In genomic region chr4:87961993-87962791, GRCh38 we compare ENCODE assay signal across 18 cellular contexts. TPM values are rescaled to one million over a fixed set of nuclear protein-coding genes. Genes with fewer than 3 reads are reported as not detected.
A peak's percentile ranks its signal among the peaks of the same experiment; 100 is the strongest.
DNase-seq lines count a peak whose midpoint lies in the region; ATAC-seq and TF ChIP-seq lines count a peak whose summit lies in the region.
"Had no signal": no experiment of that assay in that cellular context is flagged by ENCODE, and none has a peak within 500 bp of the region (broad histone marks: within the 10 kb centered on the region; RNA-seq: fewer than 3 reads in every experiment).

No MANE protein-coding gene starts in this region.

- H4K5ac ChIP-seq in mesendoderm (ENCODE audit: low read length) = no peak overlapping the region

- no peak overlapping the region for H2BK120ac ChIP-seq in mesendoderm (ENCODE audit: low read depth, low read length)

- H3K4me3 ChIP-seq in mesendoderm (ENCODE audit: low read length) = no peak overlapping the region
- H3K4me3 ChIP-seq: sigmoid colon, SJCRH30, vagina had no signal

- no peak overlapping the region for H3K18ac ChIP-seq in mesendoderm (ENCODE audit: low read length)

- H3K9ac ChIP-seq in mesendoderm (ENCODE audit: low read length) = no peak overlapping the region

- H3K27me3 ChIP-seq in mesendoderm (ENCODE audit: insufficient read depth, low read length, poor library complexity) = no peaks in the 10 kb centered on the region
- H3K27me3 ChIP-seq: sigmoid colon, SJCRH30, vagina had no signal

- H2BK5ac ChIP-seq in mesendoderm (ENCODE audit: low read length) = no peak overlapping the region

- WGBS in mesendoderm (ENCODE audit: extremely low coverage, insufficient coverage, low lambda C conversion rate) = no CpG with 5 or more reads among the region's 4 CpGs

- no peaks in the 10 kb centered on the region for H3K79me1 ChIP-seq in mesendoderm (ENCODE audit: low read length)

- H3K23ac ChIP-seq in mesendoderm (ENCODE audit: low read length) = no peak overlapping the region

- no peaks in the 10 kb centered on the region for H3K4me1 ChIP-seq in mesendoderm (ENCODE audit: control insufficient read depth, low read depth, low read length)
- H3K4me1 ChIP-seq: sigmoid colon, SJCRH30, vagina had no signal

- H2BK15ac ChIP-seq in mesendoderm (replicated peaks; ENCODE audit: low read depth) = no peak overlapping the region

- H3K79me2 ChIP-seq in mesendoderm (ENCODE audit: control insufficient read depth, insufficient read depth, low read length) = no peaks in the 10 kb centered on the region

- no peak overlapping the region for H2AK5ac ChIP-seq in mesendoderm (ENCODE audit: low read length)

- no peak overlapping the region for H3K4me2 ChIP-seq in mesendoderm (ENCODE audit: low read length)

- no peak overlapping the region for H3K56ac ChIP-seq in mesendoderm (ENCODE audit: low read length)

- H4K8ac ChIP-seq in mesendoderm (ENCODE audit: low read depth, low read length) = no peak overlapping the region

- H3K4ac ChIP-seq in mesendoderm (ENCODE audit: low read depth, low read length) = no peak overlapping the region

- H3K27ac ChIP-seq in epithelial cell of prostate = no peak overlapping the region
- no peak overlapping the region for H3K27ac ChIP-seq in mesendoderm (ENCODE audit: low read depth, low read length)
- H3K27ac ChIP-seq: sigmoid colon, SJCRH30, vagina had no signal

- DNase-seq in GM04504 (ENCODE audit: low read depth) (peak; percentile 13), RKO (ENCODE audit: low spot score) (peak; percentile 35), epithelial cell of prostate (ENCODE audit: low read depth, low spot score) (peak; percentile 14), mesendoderm (peak; percentile 60), Kasumi-1 (lab: John Stamatoyannopoulos, UW) (no peak), T-helper 2 cell (no peak)
- DNase-seq: activated CD8-positive, alpha-beta T cell treated with anti-CD3 and anti-CD28 coated beads, Interleukin-2, amount 10 ng/mL, durations not matched to agents 7 days and 5 days; activated effector memory CD4-positive, alpha-beta T cell treated with Interleukin-2 at 50 U/mL for 16 hours; C1 segment of cervical spinal cord; KBM-7; NCI-H2029 treated with DMSO at 0.1 percent for 48 hours; sigmoid colon; SJCRH30; stimulated activated CD4-positive, alpha-beta T cell treated with anti-CD3 and anti-CD28 coated beads, Interleukin-4, amount 100 ng/mL, for 4 hours had no signal

- ATAC-seq in GM18505 (IDR thresholded peaks at IDR 0.05; ENCODE audit: unreplicated experiment) (no peak), HG02798 (IDR thresholded peaks at IDR 0.05; ENCODE audit: poor library complexity, unreplicated experiment) (no peak)
- ATAC-seq: activated CD8-positive, alpha-beta T cell treated with anti-CD3 and anti-CD28 coated beads, Interleukin-2, amount 10 ng/mL, durations not matched to agents 7 days and 5 days; stimulated activated memory B cell treated with anti-CD40 and anti-IgM and Interleukin-4, amounts not matched to agents 10 μg/mL and 1 μg/mL and 100 μg/mL, for 72 hours had no signal

- H3K36me3 ChIP-seq in mesendoderm (ENCODE audit: control insufficient read depth, insufficient read depth, low read length) = no peaks in the 10 kb centered on the region
- H3K36me3 ChIP-seq: sigmoid colon, SJCRH30, vagina had no signal

- no peak for TF ChIP-seq POLR2A in GM18505 (IDR thresholded peaks at IDR 0.05; ENCODE audit: borderline replicate concordance, extremely low read depth, insufficient read depth, insufficient read length)

RNA-seq across cellular contexts. Expression of gene SPP1, which starts 13.3 kb away (rescaled TPM):
- polyA plus RNA-seq in mesendoderm (2013, experiment 1 of 2) = 15.4 TPM
- 18.2 TPM for polyA plus RNA-seq in mesendoderm (2013, experiment 2 of 2)

RNA-seq across cellular contexts. Expression of gene PKD2, which starts 45.2 kb away (rescaled TPM):
- polyA plus RNA-seq in mesendoderm (2013, experiment 1 of 2) = 16.6 TPM
- 17.4 TPM for polyA plus RNA-seq in mesendoderm (2013, experiment 2 of 2)

Comparison
In these comparisons a context has a peak if more than half of its experiments do, and no peak if none do; other contexts are left out.
1. DNase-seq: peak in GM04504 (single experiment), RKO (single experiment), epithelial cell of prostate (single experiment) and mesendoderm (single experiment); none in Kasumi-1 (0 of 2) and T-helper 2 cell (0 of 5).